In the genomic region with DNA sequence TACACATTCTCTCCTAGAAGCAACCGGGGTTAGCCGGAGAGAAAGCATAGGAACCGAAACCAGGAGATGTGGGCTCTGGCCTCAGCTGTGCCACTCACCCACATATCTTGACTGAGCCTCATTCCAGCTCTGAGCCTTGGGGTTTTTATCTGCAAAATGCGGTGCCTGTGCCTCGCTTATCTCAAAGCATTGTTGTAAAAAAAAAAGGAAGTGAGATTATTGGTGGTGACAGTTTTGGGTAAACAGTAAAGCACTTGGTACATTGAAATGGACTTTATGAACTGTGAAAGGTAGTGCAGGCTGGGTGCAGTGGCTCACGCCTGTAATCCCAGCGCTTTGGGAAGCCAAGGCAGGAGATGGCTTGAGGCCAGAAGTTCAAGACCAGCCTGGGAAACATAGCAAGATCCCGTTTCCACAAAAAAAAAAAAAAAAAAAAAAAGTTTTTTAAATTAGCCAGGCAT, we compare ENCODE assay signal across 1 cellular context.
TF ChIP-seq lines count a peak whose summit lies in the region.

No MANE protein-coding gene starts in this region.

TF ChIP-seq in K562, 482 proteins besides CTCF, POLR2A, EP300 and RAD21 (continued from another document and continues in another):
- TF ChIP-seq, protein P1, sequence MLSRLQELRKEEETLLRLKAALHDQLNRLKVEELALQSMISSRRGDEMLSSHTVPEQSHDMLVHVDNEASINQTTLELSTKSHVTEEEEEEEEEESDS (CRISPR knock-in tag; IDR thresholded peaks at IDR 0.05), result no peak
- TF ChIP-seq, protein P2, sequence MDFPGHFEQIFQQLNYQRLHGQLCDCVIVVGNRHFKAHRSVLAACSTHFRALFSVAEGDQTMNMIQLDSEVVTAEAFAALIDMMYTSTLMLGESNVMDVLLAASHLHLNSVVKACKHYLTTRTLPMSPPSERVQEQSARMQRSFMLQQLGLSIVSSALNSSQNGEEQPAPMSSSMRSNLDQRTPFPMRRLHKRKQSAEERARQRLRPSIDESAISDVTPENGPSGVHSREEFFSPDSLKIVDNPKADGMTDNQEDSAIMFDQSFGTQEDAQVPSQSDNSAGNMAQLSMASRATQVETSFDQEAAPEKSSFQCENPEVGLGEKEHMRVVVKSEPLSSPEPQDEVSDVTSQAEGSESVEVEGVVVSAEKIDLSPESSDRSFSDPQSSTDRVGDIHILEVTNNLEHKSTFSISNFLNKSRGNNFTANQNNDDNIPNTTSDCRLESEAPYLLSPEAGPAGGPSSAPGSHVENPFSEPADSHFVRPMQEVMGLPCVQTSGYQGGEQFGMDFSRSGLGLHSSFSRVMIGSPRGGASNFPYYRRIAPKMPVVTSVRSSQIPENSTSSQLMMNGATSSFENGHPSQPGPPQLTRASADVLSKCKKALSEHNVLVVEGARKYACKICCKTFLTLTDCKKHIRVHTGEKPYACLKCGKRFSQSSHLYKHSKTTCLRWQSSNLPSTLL (IDR thresholded peaks at IDR 0.05), result no peak
- TF ChIP-seq MAFK (IDR thresholded peaks at IDR 0.05; ENCODE audit: low read length) (no peak), HDAC1 (IDR thresholded peaks at IDR 0.05) (peak in 1 of 2 experiments; percentile 90; a peak in 2 of 4 replicates), ETV6 (IDR thresholded peaks at IDR 0.05; ENCODE audit: borderline replicate concordance in 1 of 2, low read depth in 2 of 2, low read length in 1 of 2) (peak in 1 of 2 experiments; percentile 40; a peak in 1 of 4 replicates), ETV6 (CRISPR knock-in tag; IDR thresholded peaks at IDR 0.05; ENCODE audit: borderline replicate concordance) (no peak), WHSC1 (IDR thresholded peaks at IDR 0.05; ENCODE audit: low read length) (no peak), NR3C1 (CRISPR knock-in tag; IDR thresholded peaks at IDR 0.05) (no peak), ZBTB8A (IDR thresholded peaks at IDR 0.05; ENCODE audit: partially characterized antibody) (no peak), SNRNP70 (optimal IDR thresholded peaks at IDR 0.05; ENCODE audit: low read depth, low read length) (no peak), THAP12 (CRISPR knock-in tag; IDR thresholded peaks at IDR 0.05) (no peak), HES1 (IDR thresholded peaks at IDR 0.05; ENCODE audit: low read depth) (peak; percentile 96), HMGN3 (IDR thresholded peaks at IDR 0.05; ENCODE audit: borderline replicate concordance, extremely low read depth, insufficient read length, low read depth, low read length) (peak; percentile 76), ZKSCAN3 (CRISPR knock-in tag; IDR thresholded peaks at IDR 0.05) (no peak), NFE2L1 (tag; IDR thresholded peaks at IDR 0.05; ENCODE audit: borderline replicate concordance, low read depth) (no peak), PTBP1 (IDR thresholded peaks at IDR 0.05; ENCODE audit: low read depth, low read length) (no peak), CEBPG (CRISPR knock-in tag; IDR thresholded peaks at IDR 0.05) (no peak), CEBPG (tag; conservative IDR thresholded peaks at IDR 0.05 in 1 of 2, IDR thresholded peaks at IDR 0.05 in 1 of 2) (no peak), ZNF444 (CRISPR knock-in tag; IDR thresholded peaks at IDR 0.05) (no peak), ZNF140 (CRISPR knock-in tag; IDR thresholded peaks at IDR 0.05) (no peak), FUS (optimal IDR thresholded peaks at IDR 0.05; ENCODE audit: low read depth, low read length) (no peak), ZNF133 (CRISPR knock-in tag; IDR thresholded peaks at IDR 0.05) (no peak), HNRNPUL1 (IDR thresholded peaks at IDR 0.05; ENCODE audit: low read length) (no peak), ZNF274 (IDR thresholded peaks at IDR 0.05; ENCODE audit: borderline replicate concordance, low read depth, low read length) (no peak), ZNF143 (CRISPR knock-in tag; IDR thresholded peaks at IDR 0.05) (no peak), C11orf30 (IDR thresholded peaks at IDR 0.05; ENCODE audit: low read depth) (no peak), BDP1 (IDR thresholded peaks at IDR 0.05; ENCODE audit: insufficient read depth, insufficient read length) (no peak), GABPA (tag; conservative IDR thresholded peaks at IDR 0.05; ENCODE audit: low read depth) (peak; percentile 37), ARID1B (IDR thresholded peaks at IDR 0.05) (peak; percentile 97), STAG1 (CRISPR knock-in tag; IDR thresholded peaks at IDR 0.05; ENCODE audit: borderline replicate concordance) (no peak), NFE2 (IDR thresholded peaks at IDR 0.05; ENCODE audit: low read depth) (peak; percentile 60; the same call in 1 of the 2 replicates), SMAD4 (CRISPR knock-in tag; conservative IDR thresholded peaks at IDR 0.05) (peak; percentile 75), ZC3H8 (IDR thresholded peaks at IDR 0.05) (no peak), SRSF7 (optimal IDR thresholded peaks at IDR 0.05; ENCODE audit: low read depth, low read length) (no peak), FOS (IDR thresholded peaks at IDR 0.05; ENCODE audit: extremely low read depth, insufficient read length) (no peak)
- TF ChIP-seq, protein P3, sequence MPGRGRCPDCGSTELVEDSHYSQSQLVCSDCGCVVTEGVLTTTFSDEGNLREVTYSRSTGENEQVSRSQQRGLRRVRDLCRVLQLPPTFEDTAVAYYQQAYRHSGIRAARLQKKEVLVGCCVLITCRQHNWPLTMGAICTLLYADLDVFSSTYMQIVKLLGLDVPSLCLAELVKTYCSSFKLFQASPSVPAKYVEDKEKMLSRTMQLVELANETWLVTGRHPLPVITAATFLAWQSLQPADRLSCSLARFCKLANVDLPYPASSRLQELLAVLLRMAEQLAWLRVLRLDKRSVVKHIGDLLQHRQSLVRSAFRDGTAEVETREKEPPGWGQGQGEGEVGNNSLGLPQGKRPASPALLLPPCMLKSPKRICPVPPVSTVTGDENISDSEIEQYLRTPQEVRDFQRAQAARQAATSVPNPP (IDR thresholded peaks at IDR 0.05; ENCODE audit: borderline replicate concordance, insufficient read depth, insufficient read length), result no peak
- TF ChIP-seq, protein P4, sequence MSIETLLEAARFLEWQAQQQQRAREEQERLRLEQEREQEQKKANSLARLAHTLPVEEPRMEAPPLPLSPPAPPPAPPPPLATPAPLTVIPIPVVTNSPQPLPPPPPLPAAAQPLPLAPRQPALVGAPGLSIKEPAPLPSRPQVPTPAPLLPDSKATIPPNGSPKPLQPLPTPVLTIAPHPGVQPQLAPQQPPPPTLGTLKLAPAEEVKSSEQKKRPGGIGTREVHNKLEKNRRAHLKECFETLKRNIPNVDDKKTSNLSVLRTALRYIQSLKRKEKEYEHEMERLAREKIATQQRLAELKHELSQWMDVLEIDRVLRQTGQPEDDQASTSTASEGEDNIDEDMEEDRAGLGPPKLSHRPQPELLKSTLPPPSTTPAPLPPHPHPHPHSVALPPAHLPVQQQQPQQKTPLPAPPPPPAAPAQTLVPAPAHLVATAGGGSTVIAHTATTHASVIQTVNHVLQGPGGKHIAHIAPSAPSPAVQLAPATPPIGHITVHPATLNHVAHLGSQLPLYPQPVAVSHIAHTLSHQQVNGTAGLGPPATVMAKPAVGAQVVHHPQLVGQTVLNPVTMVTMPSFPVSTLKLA (conservative IDR thresholded peaks at IDR 0.05), result peak in 1 of 2 experiments; percentile 71; a peak in 1 of 4 replicates
- TF ChIP-seq, protein P5, sequence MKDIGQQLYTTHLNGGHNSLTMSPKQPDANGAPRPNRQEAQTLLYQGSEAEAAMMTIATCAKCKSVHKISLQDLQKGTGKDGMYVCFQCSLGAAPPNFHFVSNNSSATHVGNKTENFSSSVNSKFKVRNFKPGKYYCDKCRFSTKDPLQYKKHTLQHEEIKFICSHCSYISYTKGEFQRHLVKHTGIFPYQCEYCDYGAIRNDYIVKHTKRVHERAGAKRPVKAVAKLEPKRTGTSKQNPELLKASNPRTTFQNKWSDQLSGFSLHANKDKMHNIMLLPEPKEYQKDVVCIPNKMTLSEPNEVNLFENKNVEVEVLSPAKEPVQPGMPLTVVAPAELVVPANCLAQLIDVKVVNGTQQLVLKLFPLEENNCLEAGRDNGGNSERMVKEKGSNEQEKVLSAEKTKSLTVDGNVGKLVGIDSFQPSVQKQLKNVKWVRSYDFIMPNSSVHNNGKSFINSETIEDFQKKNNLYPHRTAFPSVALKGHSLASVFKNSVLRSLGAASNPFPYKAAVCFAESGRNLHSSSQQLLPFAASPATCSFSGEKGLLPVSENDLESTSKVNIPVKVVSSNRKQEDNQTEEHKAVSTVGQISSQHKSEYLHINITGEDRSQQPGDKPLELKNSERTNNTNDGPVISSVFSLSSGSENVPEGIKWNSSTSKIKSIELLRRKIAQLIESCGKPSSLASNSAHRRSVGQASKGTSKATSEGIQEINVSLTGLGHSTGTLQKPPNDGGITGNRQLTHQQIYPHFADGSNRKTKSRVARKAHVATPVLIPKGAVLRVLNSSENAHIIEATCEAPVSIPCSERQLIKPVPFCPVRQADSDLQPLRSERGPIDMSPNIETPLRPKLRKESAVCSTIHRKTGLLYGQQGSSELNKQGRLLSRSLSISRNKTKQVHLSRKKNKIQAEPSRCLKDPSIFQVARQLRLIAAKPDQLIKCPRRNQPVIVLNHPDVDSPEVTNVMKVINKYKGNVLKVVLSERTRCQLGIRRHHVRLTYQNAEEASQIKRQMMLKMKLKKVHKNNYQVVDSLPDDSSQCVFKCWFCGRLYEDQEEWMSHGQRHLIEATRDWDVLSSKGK (CRISPR knock-in tag; IDR thresholded peaks at IDR 0.05), result no peak
- TF ChIP-seq, protein P6, sequence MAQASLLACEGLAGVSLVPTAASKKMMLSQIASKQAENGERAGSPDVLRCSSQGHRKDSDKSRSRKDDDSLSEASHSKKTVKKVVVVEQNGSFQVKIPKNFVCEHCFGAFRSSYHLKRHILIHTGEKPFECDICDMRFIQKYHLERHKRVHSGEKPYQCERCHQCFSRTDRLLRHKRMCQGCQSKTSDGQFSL (CRISPR knock-in tag; IDR thresholded peaks at IDR 0.05), result no peak
- TF ChIP-seq, protein P6 (tag; IDR thresholded peaks at IDR 0.05), result no peak
- TF ChIP-seq, protein P7, sequence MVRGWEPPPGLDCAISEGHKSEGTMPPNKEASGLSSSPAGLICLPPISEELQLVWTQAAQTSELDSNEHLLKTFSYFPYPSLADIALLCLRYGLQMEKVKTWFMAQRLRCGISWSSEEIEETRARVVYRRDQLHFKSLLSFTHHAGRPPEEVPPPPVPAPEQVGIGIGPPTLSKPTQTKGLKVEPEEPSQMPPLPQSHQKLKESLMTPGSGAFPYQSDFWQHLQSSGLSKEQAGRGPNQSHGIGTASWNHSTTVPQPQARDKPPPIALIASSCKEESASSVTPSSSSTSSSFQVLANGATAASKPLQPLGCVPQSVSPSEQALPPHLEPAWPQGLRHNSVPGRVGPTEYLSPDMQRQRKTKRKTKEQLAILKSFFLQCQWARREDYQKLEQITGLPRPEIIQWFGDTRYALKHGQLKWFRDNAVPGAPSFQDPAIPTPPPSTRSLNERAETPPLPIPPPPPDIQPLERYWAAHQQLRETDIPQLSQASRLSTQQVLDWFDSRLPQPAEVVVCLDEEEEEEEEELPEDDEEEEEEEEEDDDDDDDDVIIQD (CRISPR knock-in tag; IDR thresholded peaks at IDR 0.05), result no peak
- TF ChIP-seq, protein P8, sequence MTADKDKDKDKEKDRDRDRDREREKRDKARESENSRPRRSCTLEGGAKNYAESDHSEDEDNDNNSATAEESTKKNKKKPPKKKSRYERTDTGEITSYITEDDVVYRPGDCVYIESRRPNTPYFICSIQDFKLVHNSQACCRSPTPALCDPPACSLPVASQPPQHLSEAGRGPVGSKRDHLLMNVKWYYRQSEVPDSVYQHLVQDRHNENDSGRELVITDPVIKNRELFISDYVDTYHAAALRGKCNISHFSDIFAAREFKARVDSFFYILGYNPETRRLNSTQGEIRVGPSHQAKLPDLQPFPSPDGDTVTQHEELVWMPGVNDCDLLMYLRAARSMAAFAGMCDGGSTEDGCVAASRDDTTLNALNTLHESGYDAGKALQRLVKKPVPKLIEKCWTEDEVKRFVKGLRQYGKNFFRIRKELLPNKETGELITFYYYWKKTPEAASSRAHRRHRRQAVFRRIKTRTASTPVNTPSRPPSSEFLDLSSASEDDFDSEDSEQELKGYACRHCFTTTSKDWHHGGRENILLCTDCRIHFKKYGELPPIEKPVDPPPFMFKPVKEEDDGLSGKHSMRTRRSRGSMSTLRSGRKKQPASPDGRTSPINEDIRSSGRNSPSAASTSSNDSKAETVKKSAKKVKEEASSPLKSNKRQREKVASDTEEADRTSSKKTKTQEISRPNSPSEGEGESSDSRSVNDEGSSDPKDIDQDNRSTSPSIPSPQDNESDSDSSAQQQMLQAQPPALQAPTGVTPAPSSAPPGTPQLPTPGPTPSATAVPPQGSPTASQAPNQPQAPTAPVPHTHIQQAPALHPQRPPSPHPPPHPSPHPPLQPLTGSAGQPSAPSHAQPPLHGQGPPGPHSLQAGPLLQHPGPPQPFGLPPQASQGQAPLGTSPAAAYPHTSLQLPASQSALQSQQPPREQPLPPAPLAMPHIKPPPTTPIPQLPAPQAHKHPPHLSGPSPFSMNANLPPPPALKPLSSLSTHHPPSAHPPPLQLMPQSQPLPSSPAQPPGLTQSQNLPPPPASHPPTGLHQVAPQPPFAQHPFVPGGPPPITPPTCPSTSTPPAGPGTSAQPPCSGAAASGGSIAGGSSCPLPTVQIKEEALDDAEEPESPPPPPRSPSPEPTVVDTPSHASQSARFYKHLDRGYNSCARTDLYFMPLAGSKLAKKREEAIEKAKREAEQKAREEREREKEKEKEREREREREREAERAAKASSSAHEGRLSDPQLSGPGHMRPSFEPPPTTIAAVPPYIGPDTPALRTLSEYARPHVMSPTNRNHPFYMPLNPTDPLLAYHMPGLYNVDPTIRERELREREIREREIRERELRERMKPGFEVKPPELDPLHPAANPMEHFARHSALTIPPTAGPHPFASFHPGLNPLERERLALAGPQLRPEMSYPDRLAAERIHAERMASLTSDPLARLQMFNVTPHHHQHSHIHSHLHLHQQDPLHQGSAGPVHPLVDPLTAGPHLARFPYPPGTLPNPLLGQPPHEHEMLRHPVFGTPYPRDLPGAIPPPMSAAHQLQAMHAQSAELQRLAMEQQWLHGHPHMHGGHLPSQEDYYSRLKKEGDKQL (CRISPR knock-in tag; IDR thresholded peaks at IDR 0.05; ENCODE audit: borderline replicate concordance), result no peak
